1 cellular context compared by ENCODE assay signal in genomic region chr2:78546843-78547242, GRCh38.
TF ChIP-seq lines count a peak whose summit lies in the region.

No MANE protein-coding gene starts in this region.

TF ChIP-seq in HepG2, 621 proteins besides CTCF, POLR2A, EP300 and RAD21 (continued from another document and continues in another):
- TF ChIP-seq ATF4 (CRISPR knock-in tag; IDR thresholded peaks at IDR 0.05) (no peak), PTBP1 (IDR thresholded peaks at IDR 0.05; ENCODE audit: low read depth, low read length, poor library complexity, severe bottlenecking) (no peak), E2F1 (CRISPR knock-in tag; IDR thresholded peaks at IDR 0.05) (no peak), KLF13 (CRISPR knock-in tag; IDR thresholded peaks at IDR 0.05) (no peak), ONECUT2 (CRISPR knock-in tag; IDR thresholded peaks at IDR 0.05) (no peak), ZBTB10 (CRISPR knock-in tag; IDR thresholded peaks at IDR 0.05; ENCODE audit: borderline replicate concordance) (no peak), ELF1 (CRISPR knock-in tag; IDR thresholded peaks at IDR 0.05) (peak; percentile 21; the same call in 1 of the 2 replicates), HMG20A (CRISPR knock-in tag; IDR thresholded peaks at IDR 0.05; ENCODE audit: borderline replicate concordance) (peak; percentile 17; the same call in 1 of the 2 replicates), HOXA3 (CRISPR knock-in tag; IDR thresholded peaks at IDR 0.05) (peak; percentile 63; the same call in 1 of the 2 replicates), SETDB1 (CRISPR knock-in tag; IDR thresholded peaks at IDR 0.05; ENCODE audit: borderline replicate concordance) (0 out of 2 replicates have a peak, but pooled peaks have one; percentile 78), ZNF441 (CRISPR knock-in tag; IDR thresholded peaks at IDR 0.05; ENCODE audit: borderline replicate concordance) (0 out of 2 replicates have a peak, but pooled peaks have one; percentile 25), PBX3 (CRISPR knock-in tag; IDR thresholded peaks at IDR 0.05; ENCODE audit: borderline replicate concordance) (no peak), ZBTB34 (CRISPR knock-in tag; IDR thresholded peaks at IDR 0.05) (no peak), RNF219 (CRISPR knock-in tag; IDR thresholded peaks at IDR 0.05) (no peak), SALL1 (CRISPR knock-in tag; IDR thresholded peaks at IDR 0.05) (peak; percentile 68; the same call in 1 of the 2 replicates), ZNF281 (CRISPR knock-in tag; IDR thresholded peaks at IDR 0.05; ENCODE audit: borderline replicate concordance) (no peak), HNF1B (CRISPR knock-in tag; IDR thresholded peaks at IDR 0.05) (peak; percentile 65), GATAD2A (CRISPR knock-in tag; IDR thresholded peaks at IDR 0.05) (peak; percentile 28; the same call in 1 of the 2 replicates), KDM2A (CRISPR knock-in tag; IDR thresholded peaks at IDR 0.05; ENCODE audit: borderline replicate concordance, low read depth) (peak; percentile 43; the same call in 1 of the 2 replicates), ZNF382 (CRISPR knock-in tag; IDR thresholded peaks at IDR 0.05; ENCODE audit: borderline replicate concordance) (no peak), ZNF770 (CRISPR knock-in tag; IDR thresholded peaks at IDR 0.05) (no peak), ZBTB38 (CRISPR knock-in tag; IDR thresholded peaks at IDR 0.05) (peak; percentile 45; the same call in 1 of the 2 replicates), UBTF (CRISPR knock-in tag; IDR thresholded peaks at IDR 0.05) (peak; percentile 28; the same call in 1 of the 2 replicates), HOMEZ (CRISPR knock-in tag; IDR thresholded peaks at IDR 0.05; ENCODE audit: low read depth) (peak; percentile 28; the same call in 1 of the 2 replicates), CENPT (CRISPR knock-in tag; IDR thresholded peaks at IDR 0.05; ENCODE audit: low read depth) (no peak), SP140L (CRISPR knock-in tag; IDR thresholded peaks at IDR 0.05; ENCODE audit: borderline replicate concordance) (no peak), DNMT1 (CRISPR knock-in tag; IDR thresholded peaks at IDR 0.05) (no peak), ZNF773 (CRISPR knock-in tag; IDR thresholded peaks at IDR 0.05; ENCODE audit: borderline replicate concordance) (no peak), SMAD9 (CRISPR knock-in tag; IDR thresholded peaks at IDR 0.05) (no peak), KLF6 (CRISPR knock-in tag; IDR thresholded peaks at IDR 0.05) (no peak), ZNF263 (CRISPR knock-in tag; IDR thresholded peaks at IDR 0.05) (0 out of 2 replicates have a peak, but pooled peaks have one; percentile 29), DRAP1 (CRISPR knock-in tag; IDR thresholded peaks at IDR 0.05) (no peak), NFKB2 (CRISPR knock-in tag; IDR thresholded peaks at IDR 0.05; ENCODE audit: borderline replicate concordance) (no peak), ZFYVE20 (CRISPR knock-in tag; IDR thresholded peaks at IDR 0.05; ENCODE audit: borderline replicate concordance, low read depth) (no peak)
